In genomic region chr10:113019692-113020424, GRCh38 we compare ENCODE assay signal across 10 cellular contexts.
DNase-seq lines count a peak whose midpoint lies in the region; ATAC-seq and TF ChIP-seq lines count a peak whose summit lies in the region.
"Had no signal": no experiment of that assay in that cellular context is flagged by ENCODE, and none has a peak within 500 bp of the region (broad histone marks: within the 10 kb centered on the region; RNA-seq: fewer than 3 reads in every experiment).

No MANE protein-coding gene starts in this region.

- peak overlapping the region; percentile 38 to 59 for H3K27ac ChIP-seq in thoracic aorta

- ATAC-seq in thoracic aorta (ENCODE audit: insufficient number of reproducible peaks, low FRiP score, low read depth) (no peak), natural killer cell (no peak)
- ATAC-seq: T-helper 17 cell had no signal

- no peaks in the 10 kb centered on the region for H3K36me3 ChIP-seq in thoracic aorta

- H3K9me3 ChIP-seq in thoracic aorta = no peaks in the 10 kb centered on the region

- H3K9me3 Mint-ChIP-seq in osteocyte (ENCODE audit: unreplicated experiment) (no peaks in the 10 kb centered on the region), natural killer cell (no peaks in the 10 kb centered on the region)
- H3K9me3 Mint-ChIP-seq: activated CD4-positive, alpha-beta T cell treated with anti-CD3 and anti-CD28 coated beads, Interleukin-2, amount 10 ng/mL, durations not matched to agents 7 days and 5 days had no signal

- intact Hi-C loops in natural killer cell (cut with micrococcal nuclease) = no loop called here
- intact Hi-C loops in lower leg skin (cut with DNase I; ENCODE audit: low total_unique reads) = no loop called here

- DNase-seq in NCI-H1092 treated with DMSO at 0.1 percent for 48 hours (lab: John Stamatoyannopoulos, UW) = peak; percentile 62
- DNase-seq in NCI-H1092 (lab: John Stamatoyannopoulos, UW) = no peak
- peak; percentile 2 for DNase-seq in NCI-H69 (lab: John Stamatoyannopoulos, UW)
- peak; percentile 56 for DNase-seq in left kidney (ENCODE audit: low read depth, low spot score)
- no peak for DNase-seq in thoracic aorta (ENCODE audit: low spot score)
- no peak for DNase-seq in osteocyte (ENCODE audit: extremely low spot score, unreplicated experiment)
- DNase-seq in natural killer cell = no peak
- no peak for DNase-seq in lower leg skin (ENCODE audit: low spot score in 2 of 2)
- DNase-seq: activated CD4-positive, alpha-beta T cell treated with anti-CD3 and anti-CD28 coated beads, Interleukin-2, amount 10 ng/mL, durations not matched to agents 7 days and 5 days; T-helper 17 cell had no signal

- H3K4me3 ChIP-seq in thoracic aorta (no peak overlapping the region), lower leg skin (ENCODE audit: low read depth, poor library complexity, severe bottlenecking) (no peak overlapping the region)

- H3K4me3 Mint-ChIP-seq in osteocyte (ENCODE audit: unreplicated experiment) (no peak overlapping the region), natural killer cell (no peak overlapping the region)
- H3K4me3 Mint-ChIP-seq: activated CD4-positive, alpha-beta T cell treated with anti-CD3 and anti-CD28 coated beads, Interleukin-2, amount 10 ng/mL, durations not matched to agents 7 days and 5 days; T-helper 17 cell had no signal

- WGBS in lower leg skin, 2 donors = 72 to 75% methylated on average over 11 of the region's 11 CpGs

- TF ChIP-seq POLR2A in lower leg skin (IDR thresholded peaks at IDR 0.05) = no peak

- H3K27me3 ChIP-seq in thoracic aorta (replicated peaks; ENCODE audit: insufficient read depth) = no peaks in the 10 kb centered on the region

- H3K27ac Mint-ChIP-seq in osteocyte (ENCODE audit: unreplicated experiment) (no peak overlapping the region), natural killer cell (no peak overlapping the region)
- H3K27ac Mint-ChIP-seq: activated CD4-positive, alpha-beta T cell treated with anti-CD3 and anti-CD28 coated beads, Interleukin-2, amount 10 ng/mL, durations not matched to agents 7 days and 5 days; T-helper 17 cell had no signal

- no peaks in the 10 kb centered on the region for H3K27me3 Mint-ChIP-seq in osteocyte (ENCODE audit: unreplicated experiment)
- no peaks in the 10 kb centered on the region for H3K27me3 Mint-ChIP-seq in natural killer cell (ENCODE audit: low read depth in 2 of 2)
- H3K27me3 Mint-ChIP-seq: T-helper 17 cell had no signal

- peaks cover 10% of the 10 kb centered on the region for H3K36me3 Mint-ChIP-seq in osteocyte (ENCODE audit: unreplicated experiment)
- H3K36me3 Mint-ChIP-seq in natural killer cell = no peaks in the 10 kb centered on the region

- H3K4me1 ChIP-seq in thoracic aorta (ENCODE audit: control insufficient read depth in 1 of 2, low read depth in 2 of 2) = peaks cover 19 to 72% of the 10 kb centered on the region in 2 donors

- H3K4me1 Mint-ChIP-seq in osteocyte (ENCODE audit: unreplicated experiment) (peaks cover 60% of the 10 kb centered on the region), natural killer cell (no peaks in the 10 kb centered on the region)
- H3K4me1 Mint-ChIP-seq: activated CD4-positive, alpha-beta T cell treated with anti-CD3 and anti-CD28 coated beads, Interleukin-2, amount 10 ng/mL, durations not matched to agents 7 days and 5 days had no signal

- TF ChIP-seq CTCF in thoracic aorta (IDR thresholded peaks at IDR 0.05) (no peak), osteocyte (IDR thresholded peaks at IDR 0.05) (no peak), natural killer cell (IDR thresholded peaks at IDR 0.05) (no peak), lower leg skin (IDR thresholded peaks at IDR 0.05) (no peak)

Comparison
In these comparisons a context has a peak if more than half of its experiments do, and no peak if none do; other contexts are left out.
1. DNase-seq: peak in NCI-H1092 treated with DMSO at 0.1 percent for 48 hours (single experiment), NCI-H69 (single experiment) and left kidney (single experiment); none in NCI-H1092 (single experiment), thoracic aorta (single experiment), osteocyte (single experiment), natural killer cell (single experiment) and lower leg skin (0 of 2).